In the genomic region with DNA sequence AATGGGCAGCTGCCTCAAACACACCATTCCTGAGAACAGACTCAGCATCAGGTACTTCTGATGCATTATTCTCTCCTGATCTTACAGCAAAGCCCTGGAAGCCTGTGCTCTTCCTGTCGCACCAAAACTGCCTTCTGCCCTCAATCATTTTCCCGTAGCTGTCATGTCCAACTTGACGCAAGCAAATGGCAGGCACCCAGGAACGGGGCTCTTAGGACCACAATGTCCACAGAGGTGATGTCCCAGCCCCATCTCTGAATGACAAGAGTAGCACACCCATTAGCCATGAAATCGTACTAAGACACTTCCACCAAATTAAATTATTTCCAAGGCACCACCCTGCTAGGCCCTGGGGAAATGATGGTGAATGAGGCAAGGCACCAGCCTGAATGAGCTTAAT, we compare ENCODE assay signal across 25 cellular contexts.
"Had no signal": no experiment of that assay in that cellular context is flagged by ENCODE, and none has a peak within 500 bp of the region (broad histone marks: within the 10 kb centered on the region; RNA-seq: fewer than 3 reads in every experiment).

No MANE protein-coding gene starts in this region.

- H3K9me3 Mint-ChIP-seq: naive thymus-derived CD4-positive, alpha-beta T cell; stimulated activated naive CD8-positive, alpha-beta T cell treated with anti-CD3 and anti-CD28 coated beads, Interleukin-15, amount 100 ng/mL, for 72 hours had no signal

- H3K4me1 ChIP-seq: right lobe of liver had no signal

- H3K36me3 ChIP-seq: heart left ventricle, pancreas, right lobe of liver, suprapubic skin, transverse colon, vagina had no signal

- ATAC-seq: esophagus mucosa; gastroesophageal sphincter; left lobe of liver; naive thymus-derived CD4-positive, alpha-beta T cell; right lobe of liver; stimulated activated naive CD8-positive, alpha-beta T cell treated with anti-CD3 and anti-CD28 coated beads, Interleukin-15, amount 100 ng/mL, for 72 hours had no signal

- H3K27me3 ChIP-seq: dorsolateral prefrontal cortex, gastroesophageal sphincter, heart left ventricle, hepatocyte, pancreas, right lobe of liver, suprapubic skin, transverse colon, vagina had no signal

- H2AFZ ChIP-seq: hepatocyte had no signal

- H3K9me3 ChIP-seq: gastroesophageal sphincter, heart left ventricle, pancreas, right lobe of liver, suprapubic skin, transverse colon, vagina had no signal

- H3K4me2 ChIP-seq: hepatocyte had no signal

- H3K4me3 Mint-ChIP-seq: naive thymus-derived CD4-positive, alpha-beta T cell; nephron; stimulated activated naive CD8-positive, alpha-beta T cell treated with anti-CD3 and anti-CD28 coated beads, Interleukin-15, amount 100 ng/mL, for 72 hours had no signal

- H3K4me1 Mint-ChIP-seq: stimulated activated naive CD8-positive, alpha-beta T cell treated with anti-CD3 and anti-CD28 coated beads, Interleukin-15, amount 100 ng/mL, for 72 hours had no signal

- FAIRE-seq: colon, kidney, pancreas, small intestine had no signal

- H3K27ac ChIP-seq: dorsolateral prefrontal cortex, epithelial cell of prostate, gastroesophageal sphincter, heart left ventricle, hepatocyte, pancreas, right lobe of liver, suprapubic skin, transverse colon, vagina had no signal

- DNase-seq: dorsolateral prefrontal cortex; effector CD4-positive, alpha-beta T cell; foreskin fibroblast; heart left ventricle; kidney; midbrain; naive thymus-derived CD4-positive, alpha-beta T cell; nucleus accumbens; right lobe of liver; stimulated activated CD4-positive, alpha-beta T cell treated with anti-CD3 and anti-CD28 coated beads, Interleukin-15, amount 100 ng/mL, for 24 hours; stimulated activated CD4-positive, alpha-beta T cell treated with anti-CD3 and anti-CD28 coated beads, Interleukin-2, amount 100 ng/mL, for 48 hours; stimulated activated naive CD4-positive, alpha-beta T cell; stimulated activated naive CD8-positive, alpha-beta T cell treated with anti-CD3 and anti-CD28 coated beads, Interleukin-15, amount 100 ng/mL, for 72 hours; transverse colon had no signal

- H3K27ac Mint-ChIP-seq: naive thymus-derived CD4-positive, alpha-beta T cell; nephron; stimulated activated naive CD8-positive, alpha-beta T cell treated with anti-CD3 and anti-CD28 coated beads, Interleukin-15, amount 100 ng/mL, for 72 hours had no signal

- H3K36me3 Mint-ChIP-seq: naive thymus-derived CD4-positive, alpha-beta T cell had no signal

- H3K4me3 ChIP-seq: dorsolateral prefrontal cortex, gastroesophageal sphincter, heart left ventricle, hepatocyte, pancreas, right lobe of liver, suprapubic skin, transverse colon, vagina had no signal
